9 cellular contexts compared by ENCODE assay signal in the genomic region with DNA sequence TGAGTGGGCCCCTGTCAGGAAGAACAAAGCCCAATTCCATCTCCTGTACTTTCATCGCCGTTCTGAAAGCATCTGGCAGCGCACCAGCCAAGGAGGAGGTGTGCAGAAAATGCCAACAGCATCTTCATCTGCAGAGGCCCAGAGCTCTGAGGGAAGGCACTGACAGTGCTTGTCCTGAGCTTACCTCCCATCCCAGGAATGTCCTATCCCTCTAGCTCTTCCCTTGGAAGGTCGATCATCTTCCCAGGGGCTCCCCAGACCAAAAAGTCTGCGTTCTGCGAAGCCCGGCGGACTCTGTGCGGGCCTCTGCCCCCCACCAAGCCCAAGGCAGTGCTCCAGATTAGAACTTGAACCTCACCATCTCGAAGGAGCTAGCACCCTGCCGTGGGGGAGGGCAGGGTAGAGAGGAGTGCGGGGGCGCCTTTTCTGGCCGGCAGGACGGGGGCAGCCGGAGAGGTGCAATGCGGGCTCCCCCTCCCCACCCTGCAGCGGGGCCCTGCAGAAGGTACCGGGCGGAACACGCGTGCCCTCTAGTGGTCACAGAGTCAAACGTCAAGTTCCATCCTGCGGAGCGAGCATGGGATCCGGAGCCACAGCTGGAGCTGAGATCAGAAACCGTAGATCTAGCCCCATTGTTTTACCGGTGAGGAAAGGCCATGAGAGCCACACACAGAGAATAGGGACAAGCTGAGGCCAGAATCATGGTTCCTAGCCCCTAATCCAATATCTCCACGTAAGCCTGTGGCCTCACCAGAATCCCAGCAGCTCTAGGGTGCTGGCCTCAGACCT. TPM values are rescaled to one million over a fixed set of nuclear protein-coding genes. Genes with fewer than 3 reads are reported as not detected.
DNase-seq lines count a peak whose midpoint lies in the region; ATAC-seq lines count a peak whose summit lies in the region.
"Had no signal": no experiment of that assay in that cellular context is flagged by ENCODE, and none has a peak within 500 bp of the region (broad histone marks: within the 10 kb centered on the region; RNA-seq: fewer than 3 reads in every experiment).

No MANE protein-coding gene starts in this region.

- peaks cover 11 to 22% of the 10 kb centered on the region in 2 donors for H3K27me3 Mint-ChIP-seq in CD8-positive, alpha-beta memory T cell
- H3K27me3 Mint-ChIP-seq in naive thymus-derived CD8-positive, alpha-beta T cell = peaks cover 0 to 18% (median 8%) of the 10 kb centered on the region in 5 donors

- no peaks in the 10 kb centered on the region for H3K27me3 ChIP-seq in CD8-positive, alpha-beta memory T cell (ENCODE audit: insufficient read depth, low read length, poor library complexity, severe bottlenecking)

- peaks cover 8% of the 10 kb centered on the region for H3K4me1 ChIP-seq in CD8-positive, alpha-beta memory T cell (ENCODE audit: insufficient read depth, low read length)

- H3K9me3 ChIP-seq in CD8-positive, alpha-beta memory T cell (ENCODE audit: low read length) = no peaks in the 10 kb centered on the region

- CTCF ChIA-PET in CD8-positive, alpha-beta memory T cell (lab: Charles Lee) = interaction anchor here (0.5 to 4.0 kb wide), 57 partner anchors 9 to 745 kb away, joined by 3 to 34 read pairs (median 4); a partner anchor contains a TSS

- H3K27ac Mint-ChIP-seq in CD8-positive, alpha-beta memory T cell = peak overlapping the region in 1 of 8 donors; percentile 19
- H3K27ac Mint-ChIP-seq in naive thymus-derived CD8-positive, alpha-beta T cell = no peak overlapping the region
- no peak overlapping the region for H3K27ac Mint-ChIP-seq in stimulated activated effector memory CD8-positive, alpha-beta T cell treated with anti-CD3 and anti-CD28 coated beads, Interleukin-12 subunit alpha, Interleukin-12 subunit beta, amount 100 ng/mL, for 72 hours

- POLR2A ChIA-PET in CD8-positive, alpha-beta memory T cell (lab: Charles Lee) = no interaction called here
- POLR2A ChIA-PET in naive thymus-derived CD8-positive, alpha-beta T cell (lab: Charles Lee) = interaction anchor here (1.0 to 1.3 kb wide), 3 partner anchors 9 to 179 kb away, joined by 3 read pairs; no protein-coding TSS in a partner anchor

- H3K27ac ChIP-seq in CD8-positive, alpha-beta memory T cell (ENCODE audit: low read depth, low read length) = no peak overlapping the region

- no peaks in the 10 kb centered on the region for H3K36me3 Mint-ChIP-seq in CD8-positive, alpha-beta memory T cell
- H3K36me3 Mint-ChIP-seq in naive thymus-derived CD8-positive, alpha-beta T cell = no peaks in the 10 kb centered on the region
- H3K36me3 Mint-ChIP-seq in stimulated activated effector memory CD8-positive, alpha-beta T cell treated with anti-CD3 and anti-CD28 coated beads, Interleukin-12 subunit alpha, Interleukin-12 subunit beta, amount 100 ng/mL, for 72 hours = no peaks in the 10 kb centered on the region

- H3K4me3 ChIP-seq in CD8-positive, alpha-beta memory T cell (ENCODE audit: low read length) = no peak overlapping the region

- peaks cover 0 to 4% (median 4%) of the 10 kb centered on the region in 3 donors for H3K4me1 Mint-ChIP-seq in CD8-positive, alpha-beta memory T cell
- peaks cover 2 to 7% (median 5%) of the 10 kb centered on the region in 4 donors for H3K4me1 Mint-ChIP-seq in naive thymus-derived CD8-positive, alpha-beta T cell
- peaks cover 13% of the 10 kb centered on the region for H3K4me1 Mint-ChIP-seq in stimulated activated effector memory CD8-positive, alpha-beta T cell treated with anti-CD3 and anti-CD28 coated beads, Interleukin-12 subunit alpha, Interleukin-12 subunit beta, amount 100 ng/mL, for 72 hours

- no peaks in the 10 kb centered on the region for H3K9me3 Mint-ChIP-seq in CD8-positive, alpha-beta memory T cell
- H3K9me3 Mint-ChIP-seq in naive thymus-derived CD8-positive, alpha-beta T cell = no peaks in the 10 kb centered on the region
- no peaks in the 10 kb centered on the region for H3K9me3 Mint-ChIP-seq in stimulated activated effector memory CD8-positive, alpha-beta T cell treated with anti-CD3 and anti-CD28 coated beads, Interleukin-12 subunit alpha, Interleukin-12 subunit beta, amount 100 ng/mL, for 72 hours

- no peak overlapping the region for H3K4me3 Mint-ChIP-seq in CD8-positive, alpha-beta memory T cell
- H3K4me3 Mint-ChIP-seq in naive thymus-derived CD8-positive, alpha-beta T cell = no peak overlapping the region
- no peak overlapping the region for H3K4me3 Mint-ChIP-seq in stimulated activated effector memory CD8-positive, alpha-beta T cell treated with anti-CD3 and anti-CD28 coated beads, Interleukin-12 subunit alpha, Interleukin-12 subunit beta, amount 100 ng/mL, for 72 hours

- H3K36me3 ChIP-seq in CD8-positive, alpha-beta memory T cell (ENCODE audit: insufficient read depth, low read length) = no peaks in the 10 kb centered on the region

- DNase-seq in CD8-positive, alpha-beta memory T cell = peak; percentile 51 to 76 (median 62)
- DNase-seq in OCI-M1 (lab: John Stamatoyannopoulos, UW) (peak; percentile 86), fibroblast of gingiva (ENCODE audit: low read depth) (peak; percentile 20)
- peak; percentile 74 for DNase-seq in activated T-cell treated with anti-CD3 and anti-CD28 coated beads, Interleukin-2, amount 50 U/mL, for 1 hour
- DNase-seq in naive thymus-derived CD8-positive, alpha-beta T cell = peak; percentile 56 to 84 (median 69)
- peak; percentile 66 to 81 for DNase-seq in stimulated activated effector memory CD8-positive, alpha-beta T cell treated with anti-CD3 and anti-CD28 coated beads, Interleukin-12 subunit alpha, Interleukin-12 subunit beta, amount 100 ng/mL, for 72 hours (ENCODE audit: low spot score in 2 of 2)

- peak; percentile 54 for ATAC-seq in HG03439 (IDR thresholded peaks at IDR 0.05; ENCODE audit: unreplicated experiment)
- ATAC-seq in naive thymus-derived CD8-positive, alpha-beta T cell = peak; percentile 94 to 98
- ATAC-seq in stimulated activated effector memory CD8-positive, alpha-beta T cell treated with anti-CD3 and anti-CD28 coated beads, Interleukin-12 subunit alpha, Interleukin-12 subunit beta, amount 100 ng/mL, for 72 hours = peak; percentile 79
- no peak for ATAC-seq in GM18868 (IDR thresholded peaks at IDR 0.05; ENCODE audit: unreplicated experiment)

RNA-seq across cellular contexts. Expression of a gene that starts 5.0 kb away (rescaled TPM):
- total RNA-seq in CD8-positive, alpha-beta memory T cell = not detected
- not detected for polyA plus RNA-seq in CD8-positive, alpha-beta memory T cell
- total RNA-seq in naive thymus-derived CD8-positive, alpha-beta T cell = not detected
- not detected for polyA plus RNA-seq in naive thymus-derived CD8-positive, alpha-beta T cell
- total RNA-seq: T-helper 1 cell treated with Interleukin-12 subunit alpha and Interleukin-12 subunit beta and Interleukin-4 antibody, amounts not matched to agents 30 ng/mL and 1 ng/mL, for 36 hours had no signal

RNA-seq across cellular contexts. Expression of a gene that starts 18.8 kb away (rescaled TPM):
- under 1 TPM; 0.26 to 0.33 TPM for total RNA-seq in CD8-positive, alpha-beta memory T cell
- not detected for polyA plus RNA-seq in CD8-positive, alpha-beta memory T cell
- not detected for total RNA-seq in naive thymus-derived CD8-positive, alpha-beta T cell
- not detected for polyA plus RNA-seq in naive thymus-derived CD8-positive, alpha-beta T cell

RNA-seq across cellular contexts. Expression of a gene that starts 53.3 kb away (rescaled TPM):
- 100 to 1,000 TPM; 363 to 387 TPM for total RNA-seq in CD8-positive, alpha-beta memory T cell
- polyA plus RNA-seq in CD8-positive, alpha-beta memory T cell = 210 TPM
- total RNA-seq in naive thymus-derived CD8-positive, alpha-beta T cell = 100 to 1,000 TPM; 157 to 161 TPM
- polyA plus RNA-seq in naive thymus-derived CD8-positive, alpha-beta T cell = 100 to 1,000 TPM; 120 to 195 (median 159) TPM

Comparison
In these comparisons a context has a peak if more than half of its experiments do, and no peak if none do; other contexts are left out.
1. DNase-seq: peak in every context shown above with its lines; median percentile 86 in OCI-M1; 74 in activated T-cell treated with anti-CD3 and anti-CD28 coated beads, Interleukin-2, amount 50 U/mL, for 1 hour; 74 in stimulated activated effector memory CD8-positive, alpha-beta T cell treated with anti-CD3 and anti-CD28 coated beads, Interleukin-12 subunit alpha, Interleukin-12 subunit beta, amount 100 ng/mL, for 72 hours; 69 in naive thymus-derived CD8-positive, alpha-beta T cell; 62 in CD8-positive, alpha-beta memory T cell; 20 in fibroblast of gingiva.